In genomic region chr1:192311281-192311680, GRCh38 we compare ENCODE assay signal across 9 cellular contexts. TPM values are rescaled to one million over a fixed set of nuclear protein-coding genes. Genes with fewer than 3 reads are reported as not detected.
DNase-seq lines count a peak whose midpoint lies in the region; ATAC-seq, FAIRE-seq and TF ChIP-seq lines count a peak whose summit lies in the region.
"Had no signal": no experiment of that assay in that cellular context is flagged by ENCODE, and none has a peak within 500 bp of the region (broad histone marks: within the 10 kb centered on the region; RNA-seq: fewer than 3 reads in every experiment).

No MANE protein-coding gene starts in this region.

- H3K27me3 ChIP-seq in MM.1S (replicated peaks; ENCODE audit: insufficient read depth, low read length) (no peaks in the 10 kb centered on the region), astrocyte (ENCODE audit: insufficient read depth, low read length) (no peaks in the 10 kb centered on the region)

- intact Hi-C loops in activated T-helper 2 cell treated with anti-CD3 and anti-CD28 coated beads, Interferon-gamma antibody, Interleukin-2, Interleukin-4, amounts not matched to agents 10 μg/mL and 5 μg/mL and 100 μg/mL, durations not matched to agents 14 hours and 24 hours and 36 hours (cut with micrococcal nuclease) = no loop called here

- H3K9me3 ChIP-seq in MM.1S (replicated peaks; ENCODE audit: insufficient read depth, low read length) (no peaks in the 10 kb centered on the region), astrocyte (ENCODE audit: insufficient read depth, low read depth, low read length) (no peaks in the 10 kb centered on the region)

- no peak for ATAC-seq in HG03460 (IDR thresholded peaks at IDR 0.05; ENCODE audit: unreplicated experiment)

- H3F3A ChIP-seq in MM.1S (ENCODE audit: insufficient read depth, low read length) = no peaks in the 10 kb centered on the region

- DNase-seq in G401 (ENCODE audit: low spot score) = peak; percentile 6
- peak; percentile 60 for DNase-seq in MM.1S
- peak; percentile 27 for DNase-seq in astrocyte (ENCODE audit: low read depth)
- peak; percentile 3 for DNase-seq in medulla oblongata (ENCODE audit: extremely low spot score)
- no peak for DNase-seq in activated T-helper 2 cell treated with anti-CD3 and anti-CD28 coated beads, Interferon-gamma antibody, Interleukin-2, Interleukin-4, amounts not matched to agents 10 μg/mL and 5 μg/mL and 100 μg/mL, durations not matched to agents 14 hours and 24 hours and 36 hours (ENCODE audit: low spot score)
- no peak for DNase-seq in activated CD4-positive, alpha-beta T cell treated with anti-CD3 and anti-CD28 coated beads, Interleukin-2, amount 50 U/mL, for 4 hours
- DNase-seq in COLO668 (lab: John Stamatoyannopoulos, UW; ENCODE audit: unreplicated experiment) = no peak

- H3K36me3 ChIP-seq in MM.1S (replicated peaks; ENCODE audit: insufficient read depth, low read length) (no peaks in the 10 kb centered on the region), astrocyte (ENCODE audit: insufficient read depth, low read length) (no peaks in the 10 kb centered on the region)

- no peak overlapping the region for H3K4me3 ChIP-seq in MM.1S (ENCODE audit: low read length)
- H3K4me3 ChIP-seq in astrocyte (ENCODE audit: insufficient read depth, low read depth, low read length) = no peak overlapping the region

- H3K4me2 ChIP-seq in MM.1S (ENCODE audit: low read depth, low read length) (no peak overlapping the region), astrocyte (ENCODE audit: low read length) (no peak overlapping the region)

- no peaks in the 10 kb centered on the region for H3K36me3 Mint-ChIP-seq in astrocyte (ENCODE audit: low read depth, unreplicated experiment)
- no peaks in the 10 kb centered on the region for H3K36me3 Mint-ChIP-seq in activated T-helper 2 cell treated with anti-CD3 and anti-CD28 coated beads, Interferon-gamma antibody, Interleukin-2, Interleukin-4, amounts not matched to agents 10 μg/mL and 5 μg/mL and 100 μg/mL, durations not matched to agents 14 hours and 24 hours and 36 hours (ENCODE audit: low read depth)

- H2AFZ ChIP-seq in MM.1S (ENCODE audit: low read length) (no peak overlapping the region), astrocyte (ENCODE audit: low read depth, low read length) (no peak overlapping the region)

- H3K27me3 Mint-ChIP-seq in astrocyte (ENCODE audit: low read depth, unreplicated experiment) = no peaks in the 10 kb centered on the region
- no peaks in the 10 kb centered on the region for H3K27me3 Mint-ChIP-seq in activated T-helper 2 cell treated with anti-CD3 and anti-CD28 coated beads, Interferon-gamma antibody, Interleukin-2, Interleukin-4, amounts not matched to agents 10 μg/mL and 5 μg/mL and 100 μg/mL, durations not matched to agents 14 hours and 24 hours and 36 hours (ENCODE audit: low read depth)
- H3K27me3 Mint-ChIP-seq: central memory CD8-positive, alpha-beta T cell had no signal

- H3K4me1 Mint-ChIP-seq in astrocyte (ENCODE audit: low read depth, unreplicated experiment) = no peaks in the 10 kb centered on the region
- H3K4me1 Mint-ChIP-seq in activated T-helper 2 cell treated with anti-CD3 and anti-CD28 coated beads, Interferon-gamma antibody, Interleukin-2, Interleukin-4, amounts not matched to agents 10 μg/mL and 5 μg/mL and 100 μg/mL, durations not matched to agents 14 hours and 24 hours and 36 hours (ENCODE audit: low read depth) = no peaks in the 10 kb centered on the region
- H3K4me1 Mint-ChIP-seq: central memory CD8-positive, alpha-beta T cell had no signal

- no peak overlapping the region for H3K27ac ChIP-seq in MM.1S (ENCODE audit: low read length)
- H3K27ac ChIP-seq in astrocyte (ENCODE audit: low read depth, low read length) = no peak overlapping the region

- H3K4me1 ChIP-seq in MM.1S (ENCODE audit: low read length) (0 out of 2 replicates have a peak, but pooled peaks cover 3% of the 10 kb centered on the region), astrocyte (ENCODE audit: insufficient read depth, low read length) (no peaks in the 10 kb centered on the region)

- H3K9ac ChIP-seq in MM.1S (ENCODE audit: low read length) (no peak overlapping the region), astrocyte (ENCODE audit: low read length) (no peak overlapping the region)

- in situ Hi-C loops in G401 (cut with HindIII; ENCODE audit: low sequenced_read_pairs) = no loop called here

- no peaks in the 10 kb centered on the region for H3K79me2 ChIP-seq in MM.1S (ENCODE audit: low read length)
- H3K79me2 ChIP-seq in astrocyte (ENCODE audit: insufficient read depth, low read length) = no peaks in the 10 kb centered on the region

- peaks cover 7% of the 10 kb centered on the region for H3K9me3 Mint-ChIP-seq in astrocyte (ENCODE audit: unreplicated experiment)
- peaks cover 8% of the 10 kb centered on the region for H3K9me3 Mint-ChIP-seq in activated T-helper 2 cell treated with anti-CD3 and anti-CD28 coated beads, Interferon-gamma antibody, Interleukin-2, Interleukin-4, amounts not matched to agents 10 μg/mL and 5 μg/mL and 100 μg/mL, durations not matched to agents 14 hours and 24 hours and 36 hours

- TF ChIP-seq CTCF in MM.1S (IDR thresholded peaks at IDR 0.05; ENCODE audit: low read length) = peak; percentile 83
- TF ChIP-seq CTCF in astrocyte (IDR thresholded peaks at IDR 0.05; ENCODE audit: insufficient read depth, low read depth, low read length) = peak; percentile 74

- no peak for FAIRE-seq in astrocyte (lab: Jason Lieb, UNC)

- H3K27ac Mint-ChIP-seq in astrocyte (ENCODE audit: unreplicated experiment) = no peak overlapping the region
- H3K27ac Mint-ChIP-seq in activated T-helper 2 cell treated with anti-CD3 and anti-CD28 coated beads, Interferon-gamma antibody, Interleukin-2, Interleukin-4, amounts not matched to agents 10 μg/mL and 5 μg/mL and 100 μg/mL, durations not matched to agents 14 hours and 24 hours and 36 hours = no peak overlapping the region

- no peaks in the 10 kb centered on the region for H3K9me2 ChIP-seq in MM.1S (replicated peaks; ENCODE audit: insufficient read depth, low read length)

- H4K20me1 ChIP-seq in MM.1S (ENCODE audit: insufficient read depth, low read length) (no peaks in the 10 kb centered on the region), astrocyte (ENCODE audit: insufficient read depth, low read length) (no peaks in the 10 kb centered on the region)

- no peak overlapping the region for H3K4me3 Mint-ChIP-seq in astrocyte (ENCODE audit: unreplicated experiment)
- H3K4me3 Mint-ChIP-seq in activated T-helper 2 cell treated with anti-CD3 and anti-CD28 coated beads, Interferon-gamma antibody, Interleukin-2, Interleukin-4, amounts not matched to agents 10 μg/mL and 5 μg/mL and 100 μg/mL, durations not matched to agents 14 hours and 24 hours and 36 hours (ENCODE audit: low read depth) = no peak overlapping the region
- H3K4me3 Mint-ChIP-seq: central memory CD8-positive, alpha-beta T cell had no signal

RNA-seq across cellular contexts. Expression of gene RGS21, which starts 5.5 kb away (rescaled TPM):
- not detected in 2 replicates for total RNA-seq in G401 (2014; rRNA removed; shearing (Covaris generic))
- total RNA-seq in astrocyte = not detected in 2 replicates
- total RNA-seq in activated T-helper 2 cell treated with anti-CD3 and anti-CD28 coated beads, Interferon-gamma antibody, Interleukin-2, Interleukin-4, amounts not matched to agents 10 μg/mL and 5 μg/mL and 100 μg/mL, durations not matched to agents 14 hours and 24 hours and 36 hours = not detected in 2 replicates

Comparison
In these comparisons a context has a peak if more than half of its experiments do, and no peak if none do; other contexts are left out.
1. DNase-seq: peak in G401 (single experiment), MM.1S (single experiment), astrocyte (single experiment) and medulla oblongata (single experiment); none in activated T-helper 2 cell treated with anti-CD3 and anti-CD28 coated beads, Interferon-gamma antibody, Interleukin-2, Interleukin-4, amounts not matched to agents 10 μg/mL and 5 μg/mL and 100 μg/mL, durations not matched to agents 14 hours and 24 hours and 36 hours (single experiment), activated CD4-positive, alpha-beta T cell treated with anti-CD3 and anti-CD28 coated beads, Interleukin-2, amount 50 U/mL, for 4 hours (0 of 2) and COLO668 (single experiment).